In genomic region chr11:7488681-7489080, GRCh38 we compare ENCODE assay signal across 19 cellular contexts. TPM values are rescaled to one million over a fixed set of nuclear protein-coding genes. Genes with fewer than 3 reads are reported as not detected.
DNase-seq lines count a peak whose midpoint lies in the region; ATAC-seq and TF ChIP-seq lines count a peak whose summit lies in the region.
"Had no signal": no experiment of that assay in that cellular context is flagged by ENCODE, and none has a peak within 500 bp of the region (broad histone marks: within the 10 kb centered on the region; RNA-seq: fewer than 3 reads in every experiment).

No MANE protein-coding gene starts in this region.

- DNase-seq in EL (peak; percentile 3), SK-MEL-5 (ENCODE audit: low read depth, low spot score) (peak; percentile 41), foreskin fibroblast (peak; percentile 65 to 77), stromal cell of bone marrow (ENCODE audit: low read depth) (peak; percentile 23), SIG-M5 (lab: John Stamatoyannopoulos, UW) (no peak)
- DNase-seq: 8988T; ACHN; AML-193; BE2C; CD4-positive, alpha-beta T cell; CD8-positive, alpha-beta memory T cell; DMS 273 treated with DMSO at 0.1 percent for 48 hours; DMS79; GOT3 had no signal

- TF ChIP-seq CTCF in foreskin fibroblast (IDR thresholded peaks at IDR 0.05; ENCODE audit: low read depth, low read length): no peak

- in situ Hi-C loops in SK-MEL-5 (cut with HindIII; ENCODE audit: low pct_unique_long_range_greater_than_20kb, low sequenced_read_pairs): no loop called here

- ATAC-seq in GM21619 (IDR thresholded peaks at IDR 0.05; ENCODE audit: unreplicated experiment): no peak
- no peak for ATAC-seq in GM21423 (IDR thresholded peaks at IDR 0.05; ENCODE audit: unreplicated experiment)
- ATAC-seq: A549 had no signal

- H3K4me3 ChIP-seq in foreskin fibroblast (ENCODE audit: low read depth in 1 of 2, low read length in 2 of 2): no peak overlapping the region
- H3K4me3 ChIP-seq: A549; BLaER1 treated with 17β-estradiol and CSF1 and Interleukin-3, amounts not matched to agents 10 nM and 100 nM; HAP-1 had no signal

RNA-seq across cellular contexts. Expression of gene OLFML1, which starts 3.4 kb away (rescaled TPM):
- not detected in 2 replicates for total RNA-seq in SK-MEL-5 (2014; rRNA removed; shearing (Covaris generic))
- 0.12 TPM in 1 of 2 replicates, not detected in the other for polyA plus RNA-seq in SK-MEL-5 (2015; cell fraction: cytosol; rRNA removed)
- polyA plus RNA-seq in SK-MEL-5 (2015; cell fraction: nucleus; rRNA removed): not detected in 2 replicates
- total RNA-seq: CD4-positive, alpha-beta T cell; CD8-positive, alpha-beta memory T cell had no signal
- polyA plus RNA-seq: A549; CD8-positive, alpha-beta memory T cell had no signal

RNA-seq across cellular contexts. Expression of gene PPFIBP2, which starts 25.1 kb away (rescaled TPM):
- 23.6 and 27.6 TPM in 2 replicates for total RNA-seq in SK-MEL-5 (2014; rRNA removed; shearing (Covaris generic))
- 21.2 and 30.9 TPM in 2 replicates for polyA plus RNA-seq in SK-MEL-5 (2015; cell fraction: cytosol; rRNA removed)
- polyA plus RNA-seq in SK-MEL-5 (2015; cell fraction: nucleus; rRNA removed): 39.4 and 49.5 TPM in 2 replicates
